Comparison of ENCODE assay signal across 17 cellular contexts in the genomic region with DNA sequence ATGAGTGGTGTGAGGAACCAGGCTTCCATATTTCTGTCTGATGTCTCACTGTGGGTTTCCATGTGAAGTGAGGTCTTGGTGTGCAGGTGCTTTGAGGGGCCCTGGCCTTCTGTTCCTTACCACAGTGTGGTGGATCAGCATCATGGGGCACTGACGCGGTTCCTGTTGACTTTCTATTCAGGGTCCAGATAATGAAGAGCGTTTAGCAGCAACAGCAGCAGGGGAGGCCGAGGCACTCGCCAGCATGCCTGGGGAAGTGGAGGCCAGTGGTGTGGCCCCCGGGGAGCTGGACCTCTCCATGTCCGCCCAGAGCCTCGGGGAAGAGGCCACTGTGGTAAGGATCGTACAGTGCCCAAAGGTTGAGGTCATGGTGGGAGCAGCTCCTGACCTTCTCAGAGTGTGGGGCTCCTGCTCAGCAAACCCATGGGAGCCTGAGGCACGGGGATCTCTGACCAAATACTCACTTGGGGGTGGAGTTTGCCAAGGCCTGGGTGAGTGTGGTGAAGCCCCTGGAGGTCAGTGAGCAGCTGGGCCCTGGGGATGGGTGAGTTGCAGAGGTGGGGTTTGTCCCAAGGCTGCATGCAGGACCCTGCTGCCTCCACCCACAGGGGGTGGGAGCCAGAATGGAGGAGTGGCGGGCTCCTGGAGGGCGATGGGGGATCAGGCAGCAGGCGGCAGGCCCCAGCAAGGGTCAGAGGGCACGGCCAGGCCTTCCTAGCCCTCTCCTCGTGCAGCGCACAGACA.
"Had no signal": no experiment of that assay in that cellular context is flagged by ENCODE, and none has a peak within 500 bp of the region (broad histone marks: within the 10 kb centered on the region; RNA-seq: fewer than 3 reads in every experiment).

No MANE protein-coding gene starts in this region.

- H3K36me3 ChIP-seq: brain microvascular endothelial cell, upper lobe of right lung had no signal

- DNase-seq: activated CD4-positive, alpha-beta T cell treated with anti-CD3 and anti-CD28 coated beads, Interleukin-2, amount 50 U/mL, for 4 hours; activated CD4-positive, CD25-positive, alpha-beta regulatory T cell treated with anti-CD3 and anti-CD28 coated beads, Interleukin-2, amount 50 U/mL, for 72 hours; activated effector memory CD4-positive, alpha-beta T cell treated with anti-CD3 and anti-CD28 coated beads, Interleukin-2, amount 50 U/mL, for 16 hours; activated naive CD4-positive, alpha-beta T cell treated with anti-CD3 and anti-CD28 coated beads, Interleukin-2, amount 50 U/mL, for 16 hours; activated T-cell treated with anti-CD3 and anti-CD28 coated beads, Interleukin-2, amount 50 U/mL, for 4 hours; aorta; brain microvascular endothelial cell; effector CD8-positive, alpha-beta T cell; esophagus squamous epithelium; left colon; stimulated activated CD4-positive, alpha-beta T cell treated with anti-CD3 and anti-CD28 coated beads, Interleukin-2, amount 100 ng/mL, for 24 hours; stomach; T-helper 17 cell; upper lobe of right lung had no signal

- H3K4me3 Mint-ChIP-seq: activated T-cell treated with anti-CD3 and anti-CD28 coated beads, Interleukin-2, amount 50 U/mL, for 4 hours; mesothelial cell of epicardium; natural killer cell treated with Interleukin-12 subunit alpha and Interleukin-12 subunit beta and Interleukin-15 and Interleukin-18, amount 100 ng/mL, for 72 hours; T-helper 17 cell had no signal

- ATAC-seq: activated T-cell treated with anti-CD3 and anti-CD28 coated beads, Interleukin-2, amount 50 U/mL, for 4 hours; left colon; T-helper 17 cell; upper lobe of right lung had no signal

- H3K9me3 Mint-ChIP-seq: natural killer cell treated with Interleukin-12 subunit alpha and Interleukin-12 subunit beta and Interleukin-15 and Interleukin-18, amount 100 ng/mL, for 72 hours had no signal

- H3K9me3 ChIP-seq: stomach, upper lobe of right lung had no signal

- H3K27ac Mint-ChIP-seq: mesothelial cell of epicardium, T-helper 17 cell had no signal

- H3K27me3 ChIP-seq: brain microvascular endothelial cell, esophagus squamous epithelium, stomach, upper lobe of right lung had no signal

- H3K4me1 ChIP-seq: esophagus squamous epithelium, upper lobe of right lung had no signal

- H3K4me3 ChIP-seq: esophagus squamous epithelium, stomach, upper lobe of right lung had no signal

- H3K27ac ChIP-seq: brain microvascular endothelial cell, esophagus squamous epithelium, stomach, upper lobe of right lung, VCaP had no signal
